Comparison of ENCODE assay signal across 29 cellular contexts in genomic region chr1:114355240-114355639, GRCh38.
"Had no signal": no experiment of that assay in that cellular context is flagged by ENCODE, and none has a peak within 500 bp of the region (broad histone marks: within the 10 kb centered on the region; RNA-seq: fewer than 3 reads in every experiment).

No MANE protein-coding gene starts in this region.

- H3K4me1 Mint-ChIP-seq: activated CD4-positive, alpha-beta T cell treated with anti-CD3 and anti-CD28 coated beads, Interleukin-2, amount 10 ng/mL, durations not matched to agents 24 days and 14 days; activated CD8-positive, alpha-beta memory T cell treated with anti-CD3 and anti-CD28 coated beads, Interleukin-2, amount 10 ng/mL, durations not matched to agents 7 days and 5 days; activated naive CD8-positive, alpha-beta T cell treated with anti-CD3 and anti-CD28 coated beads, Interleukin-2, amount 10 ng/mL, durations not matched to agents 7 days and 5 days had no signal

- H3K27me3 ChIP-seq: ascending aorta, breast epithelium, cardiac muscle cell, colonic mucosa, heart left ventricle had no signal

- ATAC-seq: activated CD4-positive, alpha-beta T cell treated with anti-CD3 and anti-CD28 coated beads for 36 hours; activated CD8-positive, alpha-beta memory T cell treated with anti-CD3 and anti-CD28 coated beads, Interleukin-2, amount 10 ng/mL, durations not matched to agents 7 days and 5 days; activated CD8-positive, alpha-beta T cell treated with anti-CD3 and anti-CD28 coated beads, Interleukin-2, amount 10 ng/mL, durations not matched to agents 7 days and 5 days; activated naive CD4-positive, alpha-beta T cell treated with anti-CD3 and anti-CD28 coated beads, Interleukin-2, amount 50 U/mL, for 72 hours; esophagus mucosa; heart left ventricle had no signal

- H3K36me3 ChIP-seq: ascending aorta, breast epithelium, cardiac muscle cell, colonic mucosa, heart left ventricle had no signal

- DNase-seq: activated CD4-positive, alpha-beta memory T cell treated with anti-CD3 and anti-CD28 coated beads for 36 hours; activated CD4-positive, alpha-beta T cell treated with anti-CD3 and anti-CD28 coated beads for 36 hours; activated CD4-positive, alpha-beta T cell treated with anti-CD3 and anti-CD28 coated beads, Interleukin-2, amount 10 ng/mL, durations not matched to agents 24 days and 14 days; activated CD4-positive, CD25-positive, alpha-beta regulatory T cell; activated CD4-positive, CD25-positive, alpha-beta regulatory T cell treated with anti-CD3 and anti-CD28 coated beads, Interleukin-2, amount 50 U/mL, for 72 hours; activated CD8-positive, alpha-beta memory T cell treated with anti-CD3 and anti-CD28 coated beads, Interleukin-2, amount 10 ng/mL, durations not matched to agents 7 days and 5 days; activated CD8-positive, alpha-beta memory T cell treated with anti-CD3 and anti-CD28 coated beads, Interleukin-2, amount 50 U/mL, for 4 hours; activated CD8-positive, alpha-beta T cell treated with anti-CD3 and anti-CD28 coated beads, Interleukin-2, amount 10 ng/mL, durations not matched to agents 7 days and 5 days; activated effector memory CD4-positive, alpha-beta T cell treated with anti-CD3 and anti-CD28 coated beads, Interleukin-2, amount 50 U/mL, for 16 hours; activated naive CD4-positive, alpha-beta T cell treated with anti-CD3 and anti-CD28 coated beads for 36 hours; activated naive CD8-positive, alpha-beta T cell treated with anti-CD3 and anti-CD28 coated beads, Interleukin-2, amount 10 ng/mL, durations not matched to agents 7 days and 5 days; activated T-cell treated with anti-CD3 and anti-CD28 coated beads, Interleukin-2, amount 50 U/mL, for 1 hour; activated T-cell treated with anti-CD3 and anti-CD28 coated beads, Interleukin-2, amount 50 U/mL, for 48 hours; central memory CD4-positive, alpha-beta T cell; cerebellar nuclear complex; colonic mucosa; effector CD8-positive, alpha-beta T cell; foreskin fibroblast; heart left ventricle; T1000 had no signal

- H3K9me3 ChIP-seq: ascending aorta, breast epithelium, colonic mucosa, heart left ventricle had no signal

- H3K4me3 ChIP-seq: ascending aorta, breast epithelium, cardiac muscle cell, colonic mucosa, heart left ventricle had no signal

- H3K27me3 Mint-ChIP-seq: activated CD4-positive, alpha-beta memory T cell treated with anti-CD3 and anti-CD28 coated beads for 36 hours; activated CD4-positive, alpha-beta T cell treated with anti-CD3 and anti-CD28 coated beads for 36 hours; activated CD8-positive, alpha-beta memory T cell treated with anti-CD3 and anti-CD28 coated beads, Interleukin-2, amount 10 ng/mL, durations not matched to agents 7 days and 5 days had no signal

- H3K27ac Mint-ChIP-seq: activated CD4-positive, alpha-beta memory T cell treated with anti-CD3 and anti-CD28 coated beads for 36 hours; activated CD4-positive, alpha-beta T cell treated with anti-CD3 and anti-CD28 coated beads for 36 hours; activated CD4-positive, alpha-beta T cell treated with anti-CD3 and anti-CD28 coated beads, Interleukin-2, amount 10 ng/mL, durations not matched to agents 24 days and 14 days; activated CD8-positive, alpha-beta memory T cell treated with anti-CD3 and anti-CD28 coated beads, Interleukin-2, amount 10 ng/mL, durations not matched to agents 7 days and 5 days; activated CD8-positive, alpha-beta T cell treated with anti-CD3 and anti-CD28 coated beads, Interleukin-2, amount 10 ng/mL, durations not matched to agents 7 days and 5 days; activated naive CD4-positive, alpha-beta T cell treated with anti-CD3 and anti-CD28 coated beads for 36 hours; activated naive CD4-positive, alpha-beta T cell treated with anti-CD3 and anti-CD28 coated beads, Interleukin-2, amount 50 U/mL, for 72 hours; activated naive CD8-positive, alpha-beta T cell treated with anti-CD3 and anti-CD28 coated beads, Interleukin-2, amount 10 ng/mL, durations not matched to agents 7 days and 5 days; activated T-helper 1 cell treated with anti-CD3 and anti-CD28 coated beads, Interleukin-12 subunit alpha, Interleukin-12 subunit beta, Interleukin-2, Interleukin-4 antibody, amounts not matched to agents 30 ng/mL and 10 ng/mL and 1 ng/mL, durations not matched to agents 14 hours and 24 hours and 36 hours; activated T-helper 2 cell treated with anti-CD3 and anti-CD28 coated beads, Interferon-gamma antibody, Interleukin-2, Interleukin-4, amounts not matched to agents 10 μg/mL and 5 μg/mL and 100 μg/mL, durations not matched to agents 14 hours and 24 hours and 36 hours; T-helper 1 cell treated with Interleukin-12 subunit alpha and Interleukin-12 subunit beta and Interleukin-4 antibody, amounts not matched to agents 30 μg/mL and 1 μg/mL, for 36 hours had no signal

- H3K9me3 Mint-ChIP-seq: activated CD4-positive, alpha-beta memory T cell treated with anti-CD3 and anti-CD28 coated beads for 36 hours; activated naive CD4-positive, alpha-beta T cell treated with anti-CD3 and anti-CD28 coated beads for 36 hours; activated naive CD4-positive, alpha-beta T cell treated with anti-CD3 and anti-CD28 coated beads, Interleukin-2, amount 50 U/mL, for 72 hours; activated T-helper 1 cell treated with anti-CD3 and anti-CD28 coated beads, Interleukin-12 subunit alpha, Interleukin-12 subunit beta, Interleukin-2, Interleukin-4 antibody, amounts not matched to agents 30 ng/mL and 10 ng/mL and 1 ng/mL, durations not matched to agents 14 hours and 24 hours and 36 hours; activated T-helper 2 cell treated with anti-CD3 and anti-CD28 coated beads, Interferon-gamma antibody, Interleukin-2, Interleukin-4, amounts not matched to agents 10 μg/mL and 5 μg/mL and 100 μg/mL, durations not matched to agents 14 hours and 24 hours and 36 hours; T-helper 1 cell treated with Interleukin-12 subunit alpha and Interleukin-12 subunit beta and Interleukin-4 antibody, amounts not matched to agents 30 μg/mL and 1 μg/mL, for 36 hours had no signal

- H3K4me3 Mint-ChIP-seq: activated CD4-positive, alpha-beta memory T cell treated with anti-CD3 and anti-CD28 coated beads for 36 hours; activated CD4-positive, alpha-beta T cell treated with anti-CD3 and anti-CD28 coated beads for 36 hours; activated CD4-positive, alpha-beta T cell treated with anti-CD3 and anti-CD28 coated beads, Interleukin-2, amount 10 ng/mL, durations not matched to agents 24 days and 14 days; activated CD8-positive, alpha-beta memory T cell treated with anti-CD3 and anti-CD28 coated beads, Interleukin-2, amount 10 ng/mL, durations not matched to agents 7 days and 5 days; activated CD8-positive, alpha-beta T cell treated with anti-CD3 and anti-CD28 coated beads, Interleukin-2, amount 10 ng/mL, durations not matched to agents 7 days and 5 days; activated naive CD4-positive, alpha-beta T cell treated with anti-CD3 and anti-CD28 coated beads for 36 hours; activated naive CD8-positive, alpha-beta T cell treated with anti-CD3 and anti-CD28 coated beads, Interleukin-2, amount 10 ng/mL, durations not matched to agents 7 days and 5 days; activated T-helper 1 cell treated with anti-CD3 and anti-CD28 coated beads, Interleukin-12 subunit alpha, Interleukin-12 subunit beta, Interleukin-2, Interleukin-4 antibody, amounts not matched to agents 30 ng/mL and 10 ng/mL and 1 ng/mL, durations not matched to agents 14 hours and 24 hours and 36 hours; brain; T-helper 1 cell treated with Interleukin-12 subunit alpha and Interleukin-12 subunit beta and Interleukin-4 antibody, amounts not matched to agents 30 μg/mL and 1 μg/mL, for 36 hours had no signal

- H3K4me1 ChIP-seq: ascending aorta, breast epithelium, colonic mucosa had no signal

- H3K27ac ChIP-seq: ascending aorta, breast epithelium, cardiac muscle cell, colonic mucosa, heart left ventricle had no signal

- H3K36me3 Mint-ChIP-seq: activated CD4-positive, alpha-beta memory T cell treated with anti-CD3 and anti-CD28 coated beads for 36 hours; activated CD8-positive, alpha-beta memory T cell treated with anti-CD3 and anti-CD28 coated beads, Interleukin-2, amount 10 ng/mL, durations not matched to agents 7 days and 5 days; activated naive CD4-positive, alpha-beta T cell treated with anti-CD3 and anti-CD28 coated beads, Interleukin-2, amount 50 U/mL, for 72 hours; activated naive CD8-positive, alpha-beta T cell treated with anti-CD3 and anti-CD28 coated beads, Interleukin-2, amount 10 ng/mL, durations not matched to agents 7 days and 5 days; brain had no signal
